ENCODE assay signal across 15 cellular contexts in the genomic region with DNA sequence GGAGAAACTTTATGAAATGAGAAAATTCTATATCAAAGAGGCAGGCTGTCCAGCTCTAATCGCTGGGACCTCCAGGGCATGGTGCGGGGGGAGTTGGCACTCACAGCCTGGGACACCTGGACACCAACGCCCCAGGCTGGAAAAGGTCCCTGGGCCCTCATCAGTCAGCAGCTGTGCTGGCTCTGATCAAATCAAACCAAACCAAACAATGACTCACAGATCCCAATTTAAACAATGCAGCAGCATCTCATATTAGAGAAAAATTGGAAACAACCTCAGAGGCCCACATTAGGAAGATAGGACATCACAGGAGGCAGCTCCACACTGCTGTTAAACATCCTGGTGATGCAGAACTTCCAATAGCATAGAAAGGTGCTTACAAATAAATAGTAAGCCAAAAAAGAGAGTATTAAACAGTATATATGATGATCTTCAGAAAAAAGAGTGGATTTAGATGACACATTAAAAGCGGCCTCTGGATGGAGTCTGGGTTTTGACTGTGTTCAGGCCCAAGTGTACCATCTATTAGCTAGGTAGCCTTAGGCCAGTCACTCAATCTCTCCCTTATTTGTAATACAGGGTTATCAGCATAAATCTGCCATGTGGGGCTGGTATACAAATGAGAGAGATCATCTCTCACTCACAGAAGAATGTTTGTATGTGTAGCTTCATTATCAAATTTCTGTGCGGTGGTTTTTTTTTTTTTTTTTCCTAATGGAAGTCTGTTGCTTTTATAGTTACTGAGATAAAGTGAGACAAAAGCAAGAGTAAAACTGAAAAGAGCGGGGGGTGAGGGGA. TPM values are rescaled to one million over a fixed set of nuclear protein-coding genes. Genes with fewer than 3 reads are reported as not detected.
DNase-seq lines count a peak whose midpoint lies in the region; ATAC-seq and TF ChIP-seq lines count a peak whose summit lies in the region.
"Had no signal": no experiment of that assay in that cellular context is flagged by ENCODE, and none has a peak within 500 bp of the region (broad histone marks: within the 10 kb centered on the region; RNA-seq: fewer than 3 reads in every experiment).

No MANE protein-coding gene starts in this region.

- DNase-seq in NCI-H2196 treated with DMSO at 0.1 percent for 48 hours (lab: John Stamatoyannopoulos, UW; ENCODE audit: unreplicated experiment) (peak; percentile 20), NCI-H2196 (lab: John Stamatoyannopoulos, UW; ENCODE audit: unreplicated experiment) (no peak), RPMI7951 (ENCODE audit: low read depth) (peak; percentile 87), fibroblast of mammary gland (ENCODE audit: low read depth) (peak; percentile 43), HK-2 (ENCODE audit: unreplicated experiment) (no peak), NCI-H510A treated with DMSO at 0.1 percent for 48 hours (lab: John Stamatoyannopoulos, UW) (no peak)
- DNase-seq: Kasumi-1; kidney glomerular epithelial cell; stimulated activated CD4-positive, alpha-beta T cell treated with anti-CD3 and anti-CD28 coated beads, Interleukin-4, amount 100 ng/mL, for 4 hours had no signal

- no peak overlapping the region for H3K4me3 ChIP-seq in fibroblast of mammary gland (ENCODE audit: control insufficient read depth, low read depth, low read length)
- H3K4me3 ChIP-seq: GM23338, tibial nerve had no signal

- no peak for TF ChIP-seq CTCF in fibroblast of mammary gland (conservative IDR thresholded peaks at IDR 0.05; ENCODE audit: control insufficient read depth, insufficient read depth, low read depth, low read length)

- peak overlapping the region; percentile 56 for H3K27ac ChIP-seq in temporal lobe (ENCODE audit: low read depth, low read length)

- ATAC-seq in HG03439 (IDR thresholded peaks at IDR 0.05; ENCODE audit: unreplicated experiment), result no peak
- ATAC-seq: GM23338 had no signal

RNA-seq across cellular contexts. Expression of gene SLC2A9, which starts 12.9 kb away (rescaled TPM):
- 0.49 TPM in 1 of 2 replicates, not detected in the other for total RNA-seq in RPMI7951 (2014; rRNA removed; shearing (Covaris generic))
- total RNA-seq in temporal lobe, result 1.7 TPM
- total RNA-seq: A673, G401 had no signal

Comparison
In these comparisons a context has a peak if more than half of its experiments do, and no peak if none do; other contexts are left out.
1. DNase-seq: peak in NCI-H2196 treated with DMSO at 0.1 percent for 48 hours (single experiment), RPMI7951 (single experiment) and fibroblast of mammary gland (single experiment); none in NCI-H2196 (single experiment), HK-2 (single experiment) and NCI-H510A treated with DMSO at 0.1 percent for 48 hours (single experiment).